Comparison of ENCODE assay signal across 8 cellular contexts in genomic region chr14:87992720-87993484, GRCh38. TPM values are rescaled to one million over a fixed set of nuclear protein-coding genes. Genes with fewer than 3 reads are reported as not detected.
DNase-seq lines count a peak whose midpoint lies in the region; ATAC-seq and TF ChIP-seq lines count a peak whose summit lies in the region.

Gene GALC (minus strand): TSS chr14:87993182. CDS start chr14:87993164, 18 bp downstream.

- H3K36me3 Mint-ChIP-seq in natural killer cell treated with Interleukin-12 subunit alpha and Interleukin-12 subunit beta and Interleukin-15 and Interleukin-18, amount 100 ng/mL, for 72 hours, result no peaks in the 10 kb centered on the region

- peak within 1 kb of the TSS; percentile 38 for H3K4me3 ChIP-seq in RWPE2 (ENCODE audit: severe bottlenecking)

- H3K4me3 Mint-ChIP-seq in natural killer cell treated with Interleukin-12 subunit alpha and Interleukin-12 subunit beta and Interleukin-15 and Interleukin-18, amount 100 ng/mL, for 72 hours, result peak within 1 kb of the TSS; percentile 99

- no peaks in the 10 kb centered on the region for H3K9me3 ChIP-seq in RWPE2 (ENCODE audit: severe bottlenecking)

- H3K27me3 Mint-ChIP-seq in natural killer cell treated with Interleukin-12 subunit alpha and Interleukin-12 subunit beta and Interleukin-15 and Interleukin-18, amount 100 ng/mL, for 72 hours, result no peaks in the 10 kb centered on the region

- peak within 1 kb of the TSS; percentile 97 to 99 for H3K27ac Mint-ChIP-seq in natural killer cell treated with Interleukin-12 subunit alpha and Interleukin-12 subunit beta and Interleukin-15 and Interleukin-18, amount 100 ng/mL, for 72 hours

- no peaks in the 10 kb centered on the region for H3K27me3 ChIP-seq in RWPE2 (ENCODE audit: insufficient read depth, poor library complexity, severe bottlenecking)

- no peaks in the 10 kb centered on the region for H3K36me3 ChIP-seq in RWPE2 (ENCODE audit: low read depth)

- peaks cover 6% of the 10 kb centered on the region for H3K4me1 ChIP-seq in RWPE2 (ENCODE audit: insufficient read depth, poor library complexity, severe bottlenecking)

- ATAC-seq in GM21381 (IDR thresholded peaks at IDR 0.05; ENCODE audit: unreplicated experiment), result peak; percentile 86
- ATAC-seq in RWPE2 (ENCODE audit: low read depth), result peak; percentile 91
- ATAC-seq in natural killer cell treated with Interleukin-12 subunit alpha and Interleukin-12 subunit beta and Interleukin-15 and Interleukin-18, amount 100 ng/mL, for 72 hours, result peak; percentile 89 to 94

- H3K9me3 Mint-ChIP-seq in natural killer cell treated with Interleukin-12 subunit alpha and Interleukin-12 subunit beta and Interleukin-15 and Interleukin-18, amount 100 ng/mL, for 72 hours, result no peaks in the 10 kb centered on the region

- DNase-seq in Caki2 (ENCODE audit: low read depth), result peak; percentile 80
- peak; percentile 59 for DNase-seq in HuH-7.5 (ENCODE audit: low spot score)
- peak; percentile 86 for DNase-seq in RWPE2 (ENCODE audit: low spot score)
- peak; percentile 98 for DNase-seq in activated effector memory CD4-positive, alpha-beta T cell treated with anti-CD3 and anti-CD28 coated beads, Interleukin-2, amount 50 U/mL, for 16 hours
- peak; percentile 87 for DNase-seq in fibroblast of peridontal ligament (ENCODE audit: extremely low read depth)
- DNase-seq in natural killer cell treated with Interleukin-12 subunit alpha and Interleukin-12 subunit beta and Interleukin-15 and Interleukin-18, amount 100 ng/mL, for 72 hours (ENCODE audit: low spot score), result peak; percentile 98
- DNase-seq in stimulated activated naive CD4-positive, alpha-beta T cell treated with Interleukin-2 at 50 U/mL for 16 hours (lab: John Stamatoyannopoulos, UW), result peak; percentile 98

- no peak within 1 kb of the TSS for H3K27ac ChIP-seq in RWPE2 (ENCODE audit: poor library complexity, severe bottlenecking)

- in situ Hi-C loops in Caki2 (cut with HindIII; ENCODE audit: low pct_unique_long_range_greater_than_20kb, low sequenced_read_pairs), result no loop called here

- H3K4me1 Mint-ChIP-seq in natural killer cell treated with Interleukin-12 subunit alpha and Interleukin-12 subunit beta and Interleukin-15 and Interleukin-18, amount 100 ng/mL, for 72 hours (ENCODE audit: low read depth in 2 of 2), result peaks cover 73 to 82% of the 10 kb centered on the region in 2 donors

- no peak for TF ChIP-seq CTCF in RWPE2 (IDR thresholded peaks at IDR 0.05; ENCODE audit: poor library complexity, severe bottlenecking)

RNA-seq across cellular contexts. Expression of gene GALC, which starts in this region (rescaled TPM):
- 9.6 and 10.8 TPM in 2 replicates for total RNA-seq in Caki2 (2014; rRNA removed; shearing (Covaris generic); ENCODE audit: low replicate concordance)
- total RNA-seq in natural killer cell treated with Interleukin-12 subunit alpha and Interleukin-12 subunit beta and Interleukin-15 and Interleukin-18, amount 100 ng/mL, for 72 hours, result 10 to 100 TPM; 25.1 to 27.0 TPM
